In genomic region chr13:91586609-91587008, GRCh38 we compare ENCODE assay signal across 29 cellular contexts.
"Had no signal": no experiment of that assay in that cellular context is flagged by ENCODE, and none has a peak within 500 bp of the region (broad histone marks: within the 10 kb centered on the region; RNA-seq: fewer than 3 reads in every experiment).

No MANE protein-coding gene starts in this region.

- H3K9me3 Mint-ChIP-seq: stimulated activated naive CD8-positive, alpha-beta T cell treated with anti-CD3 and anti-CD28 coated beads, Interleukin-15, amount 100 ng/mL, for 72 hours; type B pancreatic cell had no signal

- H3K4me1 ChIP-seq: stomach, suprapubic skin, testis, thyroid gland, tibial artery, tibial nerve, transverse colon, upper lobe of left lung, upper lobe of right lung, uterus, vagina had no signal

- FAIRE-seq: urothelium cell line had no signal

- H3K27ac Mint-ChIP-seq: stimulated activated effector memory CD8-positive, alpha-beta T cell treated with anti-CD3 and anti-CD28 coated beads, Interleukin-12 subunit alpha, Interleukin-12 subunit beta, amount 100 ng/mL, for 72 hours; stimulated activated memory B cell treated with anti-CD40 and anti-IgM and Interleukin-4, amounts not matched to agents 10 μg/mL and 1 μg/mL and 100 μg/mL, for 72 hours; stimulated activated naive B cell treated with anti-CD40 and anti-IgM and Interleukin-4, amounts not matched to agents 10 μg/mL and 1 μg/mL and 100 μg/mL, for 72 hours; stimulated activated naive CD8-positive, alpha-beta T cell treated with anti-CD3 and anti-CD28 coated beads, Interleukin-15, amount 100 ng/mL, for 72 hours; stimulated activated naive CD8-positive, alpha-beta T cell treated with anti-CD3 and anti-CD28 coated beads, Interleukin-15, Interleukin-2, amounts not matched to agents 100 ng/mL and 50 ng/mL, for 24 hours; type B pancreatic cell had no signal

- H3K36me3 ChIP-seq: stomach, suprapubic skin, thoracic aorta, thyroid gland, tibial artery, tibial nerve, transverse colon, upper lobe of left lung, upper lobe of right lung, uterus, vagina had no signal

- H3K27me3 ChIP-seq: stomach, suprapubic skin, testis, thyroid gland, tibial artery, tibial nerve, transverse colon, upper lobe of left lung, upper lobe of right lung, uterus, vagina had no signal

- H3K27me3 Mint-ChIP-seq: stimulated activated memory B cell treated with anti-CD40 and anti-IgM and Interleukin-4, amounts not matched to agents 10 μg/mL and 1 μg/mL and 100 μg/mL, for 72 hours; stimulated activated naive B cell treated with anti-CD40 and anti-IgM and Interleukin-4, amounts not matched to agents 10 μg/mL and 1 μg/mL and 100 μg/mL, for 72 hours; stimulated activated naive CD8-positive, alpha-beta T cell treated with anti-CD3 and anti-CD28 coated beads, Interleukin-15, amount 100 ng/mL, for 72 hours; stimulated activated naive CD8-positive, alpha-beta T cell treated with anti-CD3 and anti-CD28 coated beads, Interleukin-15, Interleukin-2, amounts not matched to agents 100 ng/mL and 50 ng/mL, for 24 hours; type B pancreatic cell had no signal

- H3K27ac ChIP-seq: stomach, suprapubic skin, testis, thoracic aorta, thyroid gland, tibial artery, tibial nerve, transverse colon, upper lobe of left lung, upper lobe of right lung, uterus, vagina had no signal

- H3K36me3 Mint-ChIP-seq: stimulated activated effector memory CD8-positive, alpha-beta T cell treated with anti-CD3 and anti-CD28 coated beads, Interleukin-12 subunit alpha, Interleukin-12 subunit beta, amount 100 ng/mL, for 72 hours; stimulated activated memory B cell treated with anti-CD40 and anti-IgM and Interleukin-4, amounts not matched to agents 10 μg/mL and 1 μg/mL and 100 μg/mL, for 72 hours; stimulated activated naive B cell treated with anti-CD40 and anti-IgM and Interleukin-4, amounts not matched to agents 10 μg/mL and 1 μg/mL and 100 μg/mL, for 72 hours; type B pancreatic cell had no signal

- ATAC-seq: stimulated activated effector memory CD8-positive, alpha-beta T cell treated with anti-CD3 and anti-CD28 coated beads, Interleukin-12 subunit alpha, Interleukin-12 subunit beta, amount 100 ng/mL, for 72 hours; stimulated activated memory B cell treated with anti-CD40 and anti-IgM and Interleukin-4, amounts not matched to agents 10 μg/mL and 1 μg/mL and 100 μg/mL, for 72 hours; stimulated activated naive B cell treated with anti-CD40 and anti-IgM and Interleukin-4, amounts not matched to agents 10 μg/mL and 1 μg/mL and 100 μg/mL, for 72 hours; stimulated activated naive CD8-positive, alpha-beta T cell treated with anti-CD3 and anti-CD28 coated beads, Interleukin-15, amount 100 ng/mL, for 72 hours; stimulated activated naive CD8-positive, alpha-beta T cell treated with anti-CD3 and anti-CD28 coated beads, Interleukin-15, Interleukin-2, amounts not matched to agents 100 U/mL and 50 U/mL, for 24 hours; upper lobe of right lung had no signal

- H3K4me3 ChIP-seq: stomach, suprapubic skin, testis, thoracic aorta, thyroid gland, tibial artery, tibial nerve, transverse colon, upper lobe of left lung, upper lobe of right lung, uterus, vagina had no signal

- DNase-seq: stimulated activated CD4-positive, alpha-beta T cell treated with anti-CD3 and anti-CD28 coated beads, Interleukin-2, amount 100 ng/mL, for 48 hours; stimulated activated CD4-positive, alpha-beta T cell treated with anti-CD3 and anti-CD28 coated beads, Interleukin-4, amount 100 ng/mL, for 1 hour; stimulated activated CD4-positive, alpha-beta T cell treated with anti-CD3 and anti-CD28 coated beads, Interleukin-4, amount 100 ng/mL, for 24 hours; stimulated activated CD4-positive, alpha-beta T cell treated with anti-CD3 and anti-CD28 coated beads, Interleukin-4, amount 100 ng/mL, for 4 hours; stimulated activated CD8-positive, alpha-beta memory T cell treated with anti-CD3 and anti-CD28 coated beads, Interleukin-4, amount 100 ng/mL, for 48 hours; stimulated activated naive B cell treated with anti-CD40 and anti-IgM and Interleukin-4, amounts not matched to agents 10 μg/mL and 1 μg/mL and 100 μg/mL, for 72 hours; stimulated activated naive CD4-positive, alpha-beta T cell; stimulated activated naive CD4-positive, alpha-beta T cell treated with Interleukin-2 at 50 U/mL for 16 hours; stimulated activated naive CD8-positive, alpha-beta T cell treated with anti-CD3 and anti-CD28 coated beads, Interleukin-15, amount 100 ng/mL, for 72 hours; stimulated activated naive CD8-positive, alpha-beta T cell treated with anti-CD3 and anti-CD28 coated beads, Interleukin-15, Interleukin-2, amounts not matched to agents 100 U/mL and 50 U/mL, for 24 hours; stomach; substantia nigra; testis; thyroid gland; tibial artery; transverse colon; trophoblast cell; upper lobe of left lung; upper lobe of right lung; uterus had no signal

- H3K4me3 Mint-ChIP-seq: stimulated activated effector memory CD8-positive, alpha-beta T cell treated with anti-CD3 and anti-CD28 coated beads, Interleukin-12 subunit alpha, Interleukin-12 subunit beta, amount 100 ng/mL, for 72 hours; stimulated activated memory B cell treated with anti-CD40 and anti-IgM and Interleukin-4, amounts not matched to agents 10 μg/mL and 1 μg/mL and 100 μg/mL, for 72 hours; stimulated activated naive B cell treated with anti-CD40 and anti-IgM and Interleukin-4, amounts not matched to agents 10 μg/mL and 1 μg/mL and 100 μg/mL, for 72 hours; stimulated activated naive CD8-positive, alpha-beta T cell treated with anti-CD3 and anti-CD28 coated beads, Interleukin-15, amount 100 ng/mL, for 72 hours; stimulated activated naive CD8-positive, alpha-beta T cell treated with anti-CD3 and anti-CD28 coated beads, Interleukin-15, Interleukin-2, amounts not matched to agents 100 ng/mL and 50 ng/mL, for 24 hours; type B pancreatic cell had no signal

- H3K4me1 Mint-ChIP-seq: stimulated activated effector memory CD8-positive, alpha-beta T cell treated with anti-CD3 and anti-CD28 coated beads, Interleukin-12 subunit alpha, Interleukin-12 subunit beta, amount 100 ng/mL, for 72 hours; stimulated activated memory B cell treated with anti-CD40 and anti-IgM and Interleukin-4, amounts not matched to agents 10 μg/mL and 1 μg/mL and 100 μg/mL, for 72 hours; stimulated activated naive B cell treated with anti-CD40 and anti-IgM and Interleukin-4, amounts not matched to agents 10 μg/mL and 1 μg/mL and 100 μg/mL, for 72 hours; stimulated activated naive CD8-positive, alpha-beta T cell treated with anti-CD3 and anti-CD28 coated beads, Interleukin-15, amount 100 ng/mL, for 72 hours had no signal

- H3K9me3 ChIP-seq: stomach, suprapubic skin, testis, thoracic aorta, thyroid gland, tibial artery, tibial nerve, transverse colon, upper lobe of left lung, upper lobe of right lung, uterus, vagina had no signal
